ENCODE assay signal across 13 cellular contexts in the genomic region with DNA sequence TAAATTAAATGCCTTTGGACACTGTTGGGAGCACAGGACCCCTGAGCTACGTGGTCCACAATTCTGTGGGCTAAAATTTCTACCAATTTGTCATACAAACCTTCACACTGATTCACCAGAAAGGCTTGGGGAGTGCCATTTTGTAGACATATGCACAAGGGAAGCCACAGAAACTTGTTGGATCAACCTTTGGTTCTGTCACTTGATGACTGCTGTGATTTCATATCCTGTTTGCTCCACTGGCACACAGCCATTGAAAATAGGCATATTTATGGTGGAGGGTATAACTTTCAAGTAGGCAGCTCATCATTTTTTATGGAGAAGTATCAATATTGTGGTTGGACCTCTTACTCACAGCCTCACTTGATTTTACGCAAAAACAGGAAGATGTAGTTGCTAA.
"Had no signal": no experiment of that assay in that cellular context is flagged by ENCODE, and none has a peak within 500 bp of the region (broad histone marks: within the 10 kb centered on the region; RNA-seq: fewer than 3 reads in every experiment).

No MANE protein-coding gene starts in this region.

- H3K9me3 Mint-ChIP-seq: brain; natural killer cell; stimulated activated memory B cell treated with anti-CD40 and anti-IgM and Interleukin-4, amounts not matched to agents 10 μg/mL and 1 μg/mL and 100 μg/mL, for 72 hours had no signal

- H3K27ac ChIP-seq: tibial nerve had no signal

- H3K4me3 Mint-ChIP-seq: brain; memory B cell; natural killer cell; stimulated activated memory B cell treated with anti-CD40 and anti-IgM and Interleukin-4, amounts not matched to agents 10 μg/mL and 1 μg/mL and 100 μg/mL, for 72 hours had no signal

- H3K27me3 ChIP-seq: heart right ventricle, tibial nerve had no signal

- DNase-seq: activated gamma-delta T cell treated with Interleukin-2 at 50 U/mL for 16 hours; activated T-cell treated with anti-CD3 and anti-CD28 coated beads, Interleukin-2, amount 50 U/mL, for 1 hour; foreskin melanocyte; heart right ventricle; natural killer cell; posterior cingulate gyrus; small intestine had no signal

- H3K27ac Mint-ChIP-seq: brain; memory B cell; natural killer cell; stimulated activated memory B cell treated with anti-CD40 and anti-IgM and Interleukin-4, amounts not matched to agents 10 μg/mL and 1 μg/mL and 100 μg/mL, for 72 hours had no signal

- H3K27me3 Mint-ChIP-seq: brain; memory B cell; stimulated activated memory B cell treated with anti-CD40 and anti-IgM and Interleukin-4, amounts not matched to agents 10 μg/mL and 1 μg/mL and 100 μg/mL, for 72 hours had no signal

- ATAC-seq: heart right ventricle; left lobe of liver; natural killer cell; stimulated activated memory B cell treated with anti-CD40 and anti-IgM and Interleukin-4, amounts not matched to agents 10 μg/mL and 1 μg/mL and 100 μg/mL, for 72 hours had no signal

- H3K4me3 ChIP-seq: heart right ventricle, tibial nerve had no signal

- H3K4me1 Mint-ChIP-seq: stimulated activated memory B cell treated with anti-CD40 and anti-IgM and Interleukin-4, amounts not matched to agents 10 μg/mL and 1 μg/mL and 100 μg/mL, for 72 hours had no signal

- H3K4me1 ChIP-seq: tibial nerve had no signal

- FAIRE-seq: islet of Langerhans, small intestine had no signal

- H3K9me3 ChIP-seq: heart right ventricle, tibial nerve had no signal
